In the genomic region with DNA sequence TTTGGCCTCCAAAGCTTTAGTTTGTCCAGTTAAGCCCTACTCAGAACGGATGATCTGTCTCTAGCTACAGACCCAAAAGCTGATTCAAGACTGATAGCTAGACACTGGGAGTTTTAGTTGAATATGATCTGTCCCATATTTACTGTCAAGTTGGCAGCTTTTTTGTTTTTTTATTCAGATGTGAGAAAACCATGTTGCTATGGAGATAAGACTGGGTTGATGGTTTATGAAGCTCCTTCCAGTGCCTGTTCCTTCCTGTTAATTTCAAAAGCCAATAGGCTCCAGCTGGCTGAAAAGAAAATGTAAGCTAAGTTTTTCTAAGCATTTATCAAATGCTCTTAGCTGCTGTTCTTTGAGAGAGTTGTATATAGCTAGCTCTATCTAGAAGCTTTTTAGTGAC, we compare ENCODE assay signal across 1 cellular context.
TF ChIP-seq lines count a peak whose summit lies in the region.

No MANE protein-coding gene starts in this region.

TF ChIP-seq in IMR-90, 13 proteins besides CTCF, POLR2A, EP300 and RAD21:
- no peak for TF ChIP-seq MAFK (IDR thresholded peaks at IDR 0.05; ENCODE audit: low read depth, low read length)
- TF ChIP-seq RCOR1 (IDR thresholded peaks at IDR 0.05; ENCODE audit: insufficient replicate concordance, low read length): no peak
- TF ChIP-seq CEBPB (IDR thresholded peaks at IDR 0.05; ENCODE audit: low read depth, low read length): no peak
- no peak for TF ChIP-seq SMC3 (IDR thresholded peaks at IDR 0.05; ENCODE audit: low read depth, low read length)
- TF ChIP-seq, protein P1, sequence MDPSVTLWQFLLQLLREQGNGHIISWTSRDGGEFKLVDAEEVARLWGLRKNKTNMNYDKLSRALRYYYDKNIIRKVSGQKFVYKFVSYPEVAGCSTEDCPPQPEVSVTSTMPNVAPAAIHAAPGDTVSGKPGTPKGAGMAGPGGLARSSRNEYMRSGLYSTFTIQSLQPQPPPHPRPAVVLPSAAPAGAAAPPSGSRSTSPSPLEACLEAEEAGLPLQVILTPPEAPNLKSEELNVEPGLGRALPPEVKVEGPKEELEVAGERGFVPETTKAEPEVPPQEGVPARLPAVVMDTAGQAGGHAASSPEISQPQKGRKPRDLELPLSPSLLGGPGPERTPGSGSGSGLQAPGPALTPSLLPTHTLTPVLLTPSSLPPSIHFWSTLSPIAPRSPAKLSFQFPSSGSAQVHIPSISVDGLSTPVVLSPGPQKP (IDR thresholded peaks at IDR 0.05; ENCODE audit: borderline replicate concordance, low read depth, low read length): no peak
- TF ChIP-seq, protein P2, sequence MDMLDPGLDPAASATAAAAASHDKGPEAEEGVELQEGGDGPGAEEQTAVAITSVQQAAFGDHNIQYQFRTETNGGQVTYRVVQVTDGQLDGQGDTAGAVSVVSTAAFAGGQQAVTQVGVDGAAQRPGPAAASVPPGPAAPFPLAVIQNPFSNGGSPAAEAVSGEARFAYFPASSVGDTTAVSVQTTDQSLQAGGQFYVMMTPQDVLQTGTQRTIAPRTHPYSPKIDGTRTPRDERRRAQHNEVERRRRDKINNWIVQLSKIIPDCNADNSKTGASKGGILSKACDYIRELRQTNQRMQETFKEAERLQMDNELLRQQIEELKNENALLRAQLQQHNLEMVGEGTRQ (IDR thresholded peaks at IDR 0.05; ENCODE audit: low read depth, low read length): no peak
- TF ChIP-seq NFE2L2 (IDR thresholded peaks at IDR 0.05; ENCODE audit: low read depth, low read length): no peak
- TF ChIP-seq MXI1 (IDR thresholded peaks at IDR 0.05; ENCODE audit: borderline replicate concordance, low read depth, low read length): no peak
- TF ChIP-seq RFX5 (IDR thresholded peaks at IDR 0.05; ENCODE audit: low read depth, low read length): no peak
- TF ChIP-seq CHD1 (IDR thresholded peaks at IDR 0.05; ENCODE audit: low read depth, low read length): no peak
- no peak for TF ChIP-seq MAZ (IDR thresholded peaks at IDR 0.05; ENCODE audit: borderline replicate concordance, low read depth, low read length)
- TF ChIP-seq BHLHE40 (IDR thresholded peaks at IDR 0.05; ENCODE audit: low read depth, low read length): no peak
- no peak for TF ChIP-seq FOS (IDR thresholded peaks at IDR 0.05; ENCODE audit: low read depth, low read length)
